8 cellular contexts compared by ENCODE assay signal in genomic region chr9:134396825-134397224, GRCh38.
DNase-seq lines count a peak whose midpoint lies in the region; ATAC-seq, FAIRE-seq and TF ChIP-seq lines count a peak whose summit lies in the region.

No MANE protein-coding gene starts in this region.

- H3K4me1 Mint-ChIP-seq in activated T-helper 1 cell treated with anti-CD3 and anti-CD28 coated beads, Interleukin-12 subunit alpha, Interleukin-12 subunit beta, Interleukin-2, Interleukin-4 antibody, amounts not matched to agents 30 ng/mL and 10 ng/mL and 1 ng/mL, durations not matched to agents 14 hours and 24 hours and 36 hours (ENCODE audit: low read depth): peaks cover 33% of the 10 kb centered on the region

- H3K4me1 ChIP-seq in lower lobe of right lung: peaks cover 71% of the 10 kb centered on the region
- peaks cover 9 to 45% of the 10 kb centered on the region in 2 donors for H3K4me1 ChIP-seq in kidney (ENCODE audit: control insufficient read depth in 1 of 2, insufficient read depth in 1 of 2, low read depth in 1 of 2, low read length in 2 of 2)

- ATAC-seq in lower lobe of right lung (peak; percentile 11 to 20), GM21723 (IDR thresholded peaks at IDR 0.05; ENCODE audit: unreplicated experiment) (no peak)

- no peaks in the 10 kb centered on the region for H3K36me3 Mint-ChIP-seq in activated T-helper 1 cell treated with anti-CD3 and anti-CD28 coated beads, Interleukin-12 subunit alpha, Interleukin-12 subunit beta, Interleukin-2, Interleukin-4 antibody, amounts not matched to agents 30 ng/mL and 10 ng/mL and 1 ng/mL, durations not matched to agents 14 hours and 24 hours and 36 hours (ENCODE audit: low read depth)

- peak overlapping the region; percentile 70 for H3K27ac ChIP-seq in lower lobe of right lung
- no peak overlapping the region for H3K27ac ChIP-seq in kidney (ENCODE audit: low read depth in 2 of 2, low read length in 2 of 2)

- peak overlapping the region; percentile 34 for H3K27ac Mint-ChIP-seq in activated T-helper 1 cell treated with anti-CD3 and anti-CD28 coated beads, Interleukin-12 subunit alpha, Interleukin-12 subunit beta, Interleukin-2, Interleukin-4 antibody, amounts not matched to agents 30 ng/mL and 10 ng/mL and 1 ng/mL, durations not matched to agents 14 hours and 24 hours and 36 hours

- DNase-seq in A172 (ENCODE audit: low spot score) (peak; percentile 79), NCI-H226 (peak; percentile 79), lower lobe of right lung (no peak), kidney (no peak), anterior cingulate cortex (lab: John Stamatoyannopoulos, UW) (no peak), globus pallidus (ENCODE audit: low spot score) (no peak)
- DNase-seq in activated T-helper 1 cell treated with anti-CD3 and anti-CD28 coated beads, Interleukin-12 subunit alpha, Interleukin-12 subunit beta, Interleukin-2, Interleukin-4 antibody, amounts not matched to agents 30 ng/mL and 10 ng/mL and 1 ng/mL, durations not matched to agents 14 hours and 24 hours and 36 hours (ENCODE audit: low spot score): peak; percentile 20

- H3K9me3 ChIP-seq in lower lobe of right lung (peaks cover 7% of the 10 kb centered on the region), kidney (ENCODE audit: control insufficient read depth in 1 of 2, low read length in 2 of 2) (peaks cover 0 to 8% of the 10 kb centered on the region in 2 donors)

- H3K36me3 ChIP-seq in lower lobe of right lung: peaks cover 2% of the 10 kb centered on the region
- no peaks in the 10 kb centered on the region for H3K36me3 ChIP-seq in kidney (ENCODE audit: control insufficient read depth in 1 of 2, insufficient read depth in 2 of 2, low read length in 2 of 2)

- no peaks in the 10 kb centered on the region for H3K27me3 ChIP-seq in lower lobe of right lung (ENCODE audit: low read depth)

- TF ChIP-seq CTCF in lower lobe of right lung (IDR thresholded peaks at IDR 0.05) (no peak), kidney (IDR thresholded peaks at IDR 0.05; ENCODE audit: borderline replicate concordance, extremely low read depth, insufficient read depth) (no peak)

- FAIRE-seq in kidney (lab: Jason Lieb, UNC): no peak

- H3K4me3 ChIP-seq in lower lobe of right lung: peak overlapping the region; percentile 14
- no peak overlapping the region for H3K4me3 ChIP-seq in kidney (ENCODE audit: low read length in 2 of 2)

- H3K4me3 Mint-ChIP-seq in activated T-helper 1 cell treated with anti-CD3 and anti-CD28 coated beads, Interleukin-12 subunit alpha, Interleukin-12 subunit beta, Interleukin-2, Interleukin-4 antibody, amounts not matched to agents 30 ng/mL and 10 ng/mL and 1 ng/mL, durations not matched to agents 14 hours and 24 hours and 36 hours: peak overlapping the region; percentile 66

- intact Hi-C loops in activated T-helper 1 cell treated with anti-CD3 and anti-CD28 coated beads, Interleukin-12 subunit alpha, Interleukin-12 subunit beta, Interleukin-2, Interleukin-4 antibody, amounts not matched to agents 30 ng/mL and 10 ng/mL and 1 ng/mL, durations not matched to agents 14 hours and 24 hours and 36 hours (cut with micrococcal nuclease): loop anchor here (1.0 kb wide), 1 partner anchor 10 kb away; no protein-coding TSS in a partner anchor
- intact Hi-C loops in lower lobe of right lung (cut with DNase I): no loop called here
- intact Hi-C loops in kidney (cut with DNase I): no loop called here

- peaks cover 6% of the 10 kb centered on the region for H3K9me3 Mint-ChIP-seq in activated T-helper 1 cell treated with anti-CD3 and anti-CD28 coated beads, Interleukin-12 subunit alpha, Interleukin-12 subunit beta, Interleukin-2, Interleukin-4 antibody, amounts not matched to agents 30 ng/mL and 10 ng/mL and 1 ng/mL, durations not matched to agents 14 hours and 24 hours and 36 hours

- no peak overlapping the region for H3K9ac ChIP-seq in kidney (ENCODE audit: low read length in 2 of 2)

- H3K27me3 Mint-ChIP-seq in activated T-helper 1 cell treated with anti-CD3 and anti-CD28 coated beads, Interleukin-12 subunit alpha, Interleukin-12 subunit beta, Interleukin-2, Interleukin-4 antibody, amounts not matched to agents 30 ng/mL and 10 ng/mL and 1 ng/mL, durations not matched to agents 14 hours and 24 hours and 36 hours (ENCODE audit: insufficient read depth): peaks cover 12% of the 10 kb centered on the region

Comparison
In these comparisons a context has a peak if more than half of its experiments do, and no peak if none do; other contexts are left out.
1. DNase-seq: peak in A172 (single experiment), NCI-H226 (single experiment) and activated T-helper 1 cell treated with anti-CD3 and anti-CD28 coated beads, Interleukin-12 subunit alpha, Interleukin-12 subunit beta, Interleukin-2, Interleukin-4 antibody, amounts not matched to agents 30 ng/mL and 10 ng/mL and 1 ng/mL, durations not matched to agents 14 hours and 24 hours and 36 hours (single experiment); none in lower lobe of right lung (single experiment), kidney (single experiment), anterior cingulate cortex (0 of 58) and globus pallidus (single experiment).